In genomic region chr20:33875055-33875454, GRCh38 we compare ENCODE assay signal across 12 cellular contexts.
DNase-seq lines count a peak whose midpoint lies in the region; ATAC-seq and TF ChIP-seq lines count a peak whose summit lies in the region.
"Had no signal": no experiment of that assay in that cellular context is flagged by ENCODE, and none has a peak within 500 bp of the region (broad histone marks: within the 10 kb centered on the region; RNA-seq: fewer than 3 reads in every experiment).

No MANE protein-coding gene starts in this region.

- peak overlapping the region; percentile 80 for H3K27ac ChIP-seq in OCI-LY1 (ENCODE audit: low read depth, low read length, poor library complexity, severe bottlenecking)
- no peak overlapping the region for H3K27ac ChIP-seq in suprapubic skin
- H3K27ac ChIP-seq: testis had no signal

- H3K4me3 ChIP-seq in GM12864 (ENCODE audit: low read depth, low read length): no peak overlapping the region
- H3K4me3 ChIP-seq in OCI-LY1 (ENCODE audit: low read depth, low read length, poor library complexity, severe bottlenecking): peak overlapping the region; percentile 20
- H3K4me3 ChIP-seq in suprapubic skin: no peak overlapping the region
- H3K4me3 ChIP-seq: testis had no signal

- no peak for TF ChIP-seq EP300 in suprapubic skin (IDR thresholded peaks at IDR 0.05)

- no peaks in the 10 kb centered on the region for H4K20me1 ChIP-seq in OCI-LY1 (ENCODE audit: insufficient read depth, low read length)

- no peaks in the 10 kb centered on the region for H3K9me2 ChIP-seq in OCI-LY1 (ENCODE audit: low read depth, low read length)

- H3K4me1 ChIP-seq in OCI-LY1 (ENCODE audit: insufficient read depth, low read length, severe bottlenecking): peaks cover 14% of the 10 kb centered on the region
- no peaks in the 10 kb centered on the region for H3K4me1 ChIP-seq in suprapubic skin

- 52% methylated on average over 5 of the region's 7 CpGs for WGBS in suprapubic skin

- TF ChIP-seq POLR2A in suprapubic skin (IDR thresholded peaks at IDR 0.05): no peak

- TF ChIP-seq CTCF in GM12864 (IDR thresholded peaks at IDR 0.05; ENCODE audit: low read depth, low read length, missing control alignments): no peak
- no peak for TF ChIP-seq CTCF in OCI-LY1 (IDR thresholded peaks at IDR 0.05; ENCODE audit: low read length)
- no peak for TF ChIP-seq CTCF in suprapubic skin (IDR thresholded peaks at IDR 0.05)

- H3K4me2 ChIP-seq in OCI-LY1 (ENCODE audit: low read length): peak overlapping the region; percentile 50

- DNase-seq in GM12864 (ENCODE audit: low read depth): peak; percentile 68
- DNase-seq in AML-193 (lab: John Stamatoyannopoulos, UW): no peak
- no peak for DNase-seq in stimulated activated CD4-positive, alpha-beta T cell treated with anti-CD3 and anti-CD28 coated beads, Interleukin-4, amount 100 ng/mL, for 4 hours
- DNase-seq in superior temporal gyrus (ENCODE audit: extremely low spot score): no peak
- DNase-seq in suprapubic skin (ENCODE audit: low spot score in 2 of 2): no peak
- DNase-seq: NCI-H187 treated with DMSO at 0.1 percent for 48 hours, T-helper 9 cell, testis had no signal

- H3K27me3 ChIP-seq in OCI-LY1 (ENCODE audit: insufficient read depth, low read length) (no peaks in the 10 kb centered on the region), suprapubic skin (no peaks in the 10 kb centered on the region)
- H3K27me3 ChIP-seq: testis had no signal

- H3K36me3 ChIP-seq in OCI-LY1 (ENCODE audit: insufficient read depth, low read length) (no peaks in the 10 kb centered on the region), suprapubic skin (no peaks in the 10 kb centered on the region)

- no peaks in the 10 kb centered on the region for H3K79me2 ChIP-seq in OCI-LY1 (ENCODE audit: insufficient read depth, low read length)

- ATAC-seq in GM19463 (IDR thresholded peaks at IDR 0.05; ENCODE audit: unreplicated experiment) (peak; percentile 76), HG02943 (IDR thresholded peaks at IDR 0.05; ENCODE audit: low read depth, unreplicated experiment) (peak; percentile 77)
- ATAC-seq: activated naive CD4-positive, alpha-beta T cell treated with anti-CD3 and anti-CD28 coated beads, Interleukin-2, amount 50 U/mL, for 72 hours had no signal

- H3K9me3 ChIP-seq in OCI-LY1 (ENCODE audit: low read length) (no peaks in the 10 kb centered on the region), suprapubic skin (no peaks in the 10 kb centered on the region)
- H3K9me3 ChIP-seq: testis had no signal

- H3K9ac ChIP-seq in OCI-LY1 (ENCODE audit: low read length): 0 out of 2 replicates have a peak overlapping the region, but pooled peaks have one; percentile 12

- no peaks in the 10 kb centered on the region for H3F3A ChIP-seq in OCI-LY1 (ENCODE audit: insufficient read depth, low read length)

- H2AFZ ChIP-seq in OCI-LY1 (ENCODE audit: low read length): no peak overlapping the region
